17 cellular contexts compared by ENCODE assay signal in the genomic region with DNA sequence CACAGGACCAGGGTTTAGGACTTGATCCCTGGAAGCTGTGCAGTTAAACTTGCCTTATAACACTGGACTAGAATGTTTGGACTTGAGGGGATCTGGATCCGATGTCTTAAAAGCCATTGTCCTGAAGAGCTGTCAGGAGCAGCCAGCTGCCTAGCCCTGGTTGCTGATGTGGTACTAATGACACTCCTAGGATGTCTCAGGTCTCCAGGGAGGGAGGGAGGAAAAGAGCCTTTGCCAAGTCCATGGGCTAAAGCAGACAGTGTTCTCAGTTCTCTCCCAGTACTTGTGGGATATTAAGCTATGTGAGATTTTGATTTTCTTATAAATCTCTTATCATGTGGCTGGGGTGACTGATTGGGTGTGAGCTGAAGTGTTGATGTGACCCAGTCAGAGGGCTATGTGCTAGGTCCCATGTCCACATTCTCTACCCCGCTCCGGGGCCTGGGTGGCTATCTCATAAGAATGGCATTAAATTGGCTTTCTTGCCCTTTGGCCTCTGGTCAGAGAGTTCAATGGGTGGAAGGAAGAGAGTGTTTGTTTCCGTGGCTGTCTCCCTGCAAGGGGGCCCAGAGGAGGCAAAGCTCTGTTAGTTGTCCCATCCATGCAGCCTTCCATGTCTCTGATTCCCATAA.
"Had no signal": no experiment of that assay in that cellular context is flagged by ENCODE, and none has a peak within 500 bp of the region (broad histone marks: within the 10 kb centered on the region; RNA-seq: fewer than 3 reads in every experiment).

No MANE protein-coding gene starts in this region.

- H3K9me3 ChIP-seq: right lobe of liver had no signal

- H3K27ac ChIP-seq: brain microvascular endothelial cell, foreskin keratinocyte, right lobe of liver, spleen had no signal

- H3K4me1 ChIP-seq: foreskin keratinocyte, right lobe of liver, spleen had no signal

- H3K36me3 ChIP-seq: brain microvascular endothelial cell, right lobe of liver, spleen had no signal

- H3K36me3 Mint-ChIP-seq: activated naive CD8-positive, alpha-beta T cell treated with anti-CD3 and anti-CD28 coated beads, Interleukin-2, amount 10 ng/mL, durations not matched to agents 7 days and 5 days; memory B cell; natural killer cell; T-cell had no signal

- DNase-seq: activated CD4-positive, CD25-positive, alpha-beta regulatory T cell treated with anti-CD3 and anti-CD28 coated beads, Interleukin-2, amount 50 U/mL, for 72 hours; activated naive CD4-positive, alpha-beta T cell; activated naive CD8-positive, alpha-beta T cell treated with anti-CD3 and anti-CD28 coated beads, Interleukin-2, amount 10 ng/mL, durations not matched to agents 7 days and 5 days; activated T-cell treated with anti-CD3 and anti-CD28 coated beads for 4 hours; brain microvascular endothelial cell; cerebellar nuclear complex; effector memory CD4-positive, alpha-beta T cell; foreskin keratinocyte; natural killer cell; right lobe of liver; spleen; T-cell; T-helper 9 cell had no signal

- H3K9me3 Mint-ChIP-seq: activated naive CD8-positive, alpha-beta T cell treated with anti-CD3 and anti-CD28 coated beads, Interleukin-2, amount 10 ng/mL, durations not matched to agents 7 days and 5 days had no signal

- H3K27me3 Mint-ChIP-seq: memory B cell, progenitor cell of endocrine pancreas had no signal

- H3K4me3 ChIP-seq: right lobe of liver, spleen had no signal

- ATAC-seq: foreskin keratinocyte, natural killer cell, right lobe of liver, T-cell had no signal

- H3K27me3 ChIP-seq: brain microvascular endothelial cell, foreskin keratinocyte, right lobe of liver, spleen had no signal

- H3K4me3 Mint-ChIP-seq: activated naive CD8-positive, alpha-beta T cell treated with anti-CD3 and anti-CD28 coated beads, Interleukin-2, amount 10 ng/mL, durations not matched to agents 7 days and 5 days; dendritic cell treated with granulocyte-macrophage colony-stimulating factor and Interleukin-4, amounts not matched to agents 40 ng/mL and 50 ng/mL, for 4 days; memory B cell; natural killer cell; stimulated activated naive CD8-positive, alpha-beta T cell treated with anti-CD3 and anti-CD28 coated beads, Interleukin-15, Interleukin-2, amounts not matched to agents 100 ng/mL and 50 ng/mL, for 24 hours; T-cell had no signal

- H3K4me1 Mint-ChIP-seq: activated naive CD8-positive, alpha-beta T cell treated with anti-CD3 and anti-CD28 coated beads, Interleukin-2, amount 10 ng/mL, durations not matched to agents 7 days and 5 days; memory B cell; natural killer cell; T-cell had no signal

- H3K27ac Mint-ChIP-seq: activated naive CD8-positive, alpha-beta T cell treated with anti-CD3 and anti-CD28 coated beads, Interleukin-2, amount 10 ng/mL, durations not matched to agents 7 days and 5 days; dendritic cell treated with granulocyte-macrophage colony-stimulating factor and Interleukin-4, amounts not matched to agents 40 ng/mL and 50 ng/mL, for 4 days; memory B cell; natural killer cell; progenitor cell of endocrine pancreas; stimulated activated naive CD8-positive, alpha-beta T cell treated with anti-CD3 and anti-CD28 coated beads, Interleukin-15, Interleukin-2, amounts not matched to agents 100 ng/mL and 50 ng/mL, for 24 hours; T-cell had no signal
